24 cellular contexts compared by ENCODE assay signal in the genomic region with DNA sequence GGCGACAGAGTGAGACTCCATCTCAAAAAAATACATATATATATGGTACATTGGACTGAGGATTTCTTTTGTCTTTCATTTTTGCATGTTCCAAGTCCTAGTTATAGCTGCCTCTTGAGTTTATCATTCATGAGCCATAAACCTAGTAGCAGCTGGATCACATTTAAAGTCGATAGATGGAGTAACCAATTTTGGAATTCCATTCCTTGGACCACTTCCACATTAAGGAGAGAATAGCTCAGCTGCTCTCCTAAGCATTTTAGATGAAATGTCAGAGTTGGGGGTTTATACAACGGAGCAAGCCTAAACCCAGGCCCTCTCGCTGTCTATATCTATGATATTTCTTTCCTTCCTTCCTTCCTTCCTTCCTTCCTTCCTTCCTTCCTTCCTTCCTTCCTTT.
DNase-seq lines count a peak whose midpoint lies in the region; ATAC-seq, FAIRE-seq and TF ChIP-seq lines count a peak whose summit lies in the region.
"Had no signal": no experiment of that assay in that cellular context is flagged by ENCODE, and none has a peak within 500 bp of the region (broad histone marks: within the 10 kb centered on the region; RNA-seq: fewer than 3 reads in every experiment).

No MANE protein-coding gene starts in this region.

- CTCF ChIA-PET in HEK293 (lab: Yijun Ruan, JAX) = interaction anchor here (1.2 to 2.1 kb wide), 5 partner anchors 10 to 161 kb away, joined by 3 to 6 read pairs (median 3); no protein-coding TSS in a partner anchor

- intact Hi-C loops in kidney (cut with DNase I) = no loop called here

- H3K4me1 Mint-ChIP-seq in central memory CD8-positive, alpha-beta T cell = peaks cover 10% of the 10 kb centered on the region
- peaks cover 12% of the 10 kb centered on the region for H3K4me1 Mint-ChIP-seq in stimulated activated effector memory CD8-positive, alpha-beta T cell treated with anti-CD3 and anti-CD28 coated beads, Interleukin-12 subunit alpha, Interleukin-12 subunit beta, amount 100 ng/mL, for 72 hours

- H3K36me3 Mint-ChIP-seq in central memory CD8-positive, alpha-beta T cell (ENCODE audit: insufficient read depth) = peaks cover 2% of the 10 kb centered on the region
- H3K36me3 Mint-ChIP-seq in stimulated activated effector memory CD8-positive, alpha-beta T cell treated with anti-CD3 and anti-CD28 coated beads, Interleukin-12 subunit alpha, Interleukin-12 subunit beta, amount 100 ng/mL, for 72 hours = no peaks in the 10 kb centered on the region
- H3K36me3 Mint-ChIP-seq: IgD-negative memory B cell had no signal

- no peaks in the 10 kb centered on the region for H3K27me3 ChIP-seq in tibial nerve
- H3K27me3 ChIP-seq: MG63 had no signal

- no peaks in the 10 kb centered on the region for H3K4me1 ChIP-seq in HEK293 (ENCODE audit: control insufficient read depth, insufficient read depth, low read length)
- H3K4me1 ChIP-seq in kidney (ENCODE audit: control insufficient read depth in 1 of 2, insufficient read depth in 1 of 2, low read depth in 1 of 2, low read length in 2 of 2) = no peaks in the 10 kb centered on the region
- H3K4me1 ChIP-seq in tibial nerve = peaks cover 0 to 36% (median 0%) of the 10 kb centered on the region in 4 donors

- H3K27me3 Mint-ChIP-seq in central memory CD8-positive, alpha-beta T cell = no peaks in the 10 kb centered on the region
- H3K27me3 Mint-ChIP-seq: IgD-negative memory B cell, T-cell had no signal

- no peak overlapping the region for H3K4me3 ChIP-seq in HEK293 (ENCODE audit: low read depth, low read length)
- no peak overlapping the region for H3K4me3 ChIP-seq in kidney (ENCODE audit: low read length in 2 of 2)
- no peak overlapping the region for H3K4me3 ChIP-seq in tibial nerve
- H3K4me3 ChIP-seq: MG63 had no signal

- TF ChIP-seq EP300 in tibial nerve (IDR thresholded peaks at IDR 0.05) = no peak

- no peak for TF ChIP-seq CTCF in HEK293 (tag by site-specific recombination; IDR thresholded peaks at IDR 0.05)
- no peak for TF ChIP-seq CTCF in kidney (IDR thresholded peaks at IDR 0.05; ENCODE audit: borderline replicate concordance, extremely low read depth, insufficient read depth)
- TF ChIP-seq CTCF in tibial nerve (IDR thresholded peaks at IDR 0.05) = no peak

- no peak overlapping the region for H3K9ac ChIP-seq in kidney (ENCODE audit: low read length in 2 of 2)

- DNase-seq in AG20443 (ENCODE audit: low spot score) = peak; percentile 17
- DNase-seq in central memory CD8-positive, alpha-beta T cell (ENCODE audit: low spot score in 2 of 2) = no peak
- DNase-seq in stimulated activated effector memory CD8-positive, alpha-beta T cell treated with anti-CD3 and anti-CD28 coated beads, Interleukin-12 subunit alpha, Interleukin-12 subunit beta, amount 100 ng/mL, for 72 hours (ENCODE audit: low spot score in 2 of 2) = no peak
- DNase-seq in NCI-H146 treated with DMSO at 0.1 percent for 48 hours (lab: John Stamatoyannopoulos, UW; ENCODE audit: unreplicated experiment) = no peak
- DNase-seq in kidney = no peak
- DNase-seq in tibial nerve (ENCODE audit: low spot score in 2 of 2) = no peak
- DNase-seq: ACHN, DND-41, H9, MG63, NCI-H1417 treated with DMSO at 0.1 percent for 48 hours, NCI-H187 treated with DMSO at 0.1 percent for 48 hours, NCI-H2107, NCI-H446 treated with DMSO at 0.1 percent for 48 hours, NCI-H526 treated with DMSO at 0.1 percent for 48 hours, PC-3, RPMI8226, SHP77, T-cell had no signal

- H3K9me3 Mint-ChIP-seq in central memory CD8-positive, alpha-beta T cell = no peaks in the 10 kb centered on the region
- no peaks in the 10 kb centered on the region for H3K9me3 Mint-ChIP-seq in stimulated activated effector memory CD8-positive, alpha-beta T cell treated with anti-CD3 and anti-CD28 coated beads, Interleukin-12 subunit alpha, Interleukin-12 subunit beta, amount 100 ng/mL, for 72 hours
- H3K9me3 Mint-ChIP-seq: T-cell had no signal

- POLR2A ChIA-PET in HEK293 (lab: Yijun Ruan, JAX) = interaction anchor here (1.2 kb wide), 1 partner anchor 27 kb away, joined by 3 read pairs; no protein-coding TSS in a partner anchor

- H3K9me3 ChIP-seq in HEK293 (ENCODE audit: control insufficient read depth, insufficient read depth, low read depth, low read length) (no peaks in the 10 kb centered on the region), kidney (ENCODE audit: control insufficient read depth in 1 of 2, low read length in 2 of 2) (no peaks in the 10 kb centered on the region), tibial nerve (no peaks in the 10 kb centered on the region)
- H3K9me3 ChIP-seq: MG63 had no signal

- WGBS in tibial nerve, 2 donors = 70 to 82% methylated on average over 4 of the region's 4 CpGs

- ATAC-seq in central memory CD8-positive, alpha-beta T cell (replicated peaks; ENCODE audit: extremely low read depth, poor library complexity, severe bottlenecking) = no peak
- ATAC-seq in stimulated activated effector memory CD8-positive, alpha-beta T cell treated with anti-CD3 and anti-CD28 coated beads, Interleukin-12 subunit alpha, Interleukin-12 subunit beta, amount 100 ng/mL, for 72 hours = no peak
- ATAC-seq: PC-3, T-cell had no signal

- FAIRE-seq in kidney (lab: Jason Lieb, UNC) = no peak
- FAIRE-seq: GM12891, HTR-8/SVneo had no signal

- peaks cover 0 to 16% of the 10 kb centered on the region in 2 experiments; a peak in 1 of 3 replicates for H3K36me3 ChIP-seq in HEK293 (ENCODE audit: control insufficient read depth in 2 of 2, insufficient read depth in 1 of 2, low read length in 2 of 2)
- no peaks in the 10 kb centered on the region for H3K36me3 ChIP-seq in kidney (ENCODE audit: control insufficient read depth in 1 of 2, insufficient read depth in 2 of 2, low read length in 2 of 2)
- H3K36me3 ChIP-seq in tibial nerve = no peaks in the 10 kb centered on the region

- TF ChIP-seq POLR2A in tibial nerve (IDR thresholded peaks at IDR 0.05) = no peak

- H3K4me3 Mint-ChIP-seq in central memory CD8-positive, alpha-beta T cell = no peak overlapping the region
- H3K4me3 Mint-ChIP-seq in stimulated activated effector memory CD8-positive, alpha-beta T cell treated with anti-CD3 and anti-CD28 coated beads, Interleukin-12 subunit alpha, Interleukin-12 subunit beta, amount 100 ng/mL, for 72 hours = no peak overlapping the region
- H3K4me3 Mint-ChIP-seq: CD14-positive monocyte, H9, IgD-negative memory B cell, T-cell had no signal

- H3K27ac Mint-ChIP-seq in central memory CD8-positive, alpha-beta T cell (ENCODE audit: low read depth) = peak overlapping the region; percentile 54
- H3K27ac Mint-ChIP-seq in stimulated activated effector memory CD8-positive, alpha-beta T cell treated with anti-CD3 and anti-CD28 coated beads, Interleukin-12 subunit alpha, Interleukin-12 subunit beta, amount 100 ng/mL, for 72 hours = peak overlapping the region; percentile 7
- H3K27ac Mint-ChIP-seq: H9, IgD-negative memory B cell, T-cell had no signal

- no peak overlapping the region for H3K27ac ChIP-seq in HEK293 (ENCODE audit: extremely low read depth, low read depth, low read length)
- no peak overlapping the region for H3K27ac ChIP-seq in kidney (ENCODE audit: low read depth in 2 of 2, low read length in 2 of 2)
- H3K27ac ChIP-seq in tibial nerve = no peak overlapping the region

TF ChIP-seq in HEK293, 187 proteins besides CTCF, POLR2A, EP300 and RAD21:
- TF ChIP-seq ZNF23 (tag by site-specific recombination; IDR thresholded peaks at IDR 0.05; ENCODE audit: borderline replicate concordance) (no peak), ZNF366 (tag by site-specific recombination; conservative IDR thresholded peaks at IDR 0.05) (peak; percentile 88), RBAK (tag by site-specific recombination; IDR thresholded peaks at IDR 0.05) (no peak)
- TF ChIP-seq, protein P1, sequence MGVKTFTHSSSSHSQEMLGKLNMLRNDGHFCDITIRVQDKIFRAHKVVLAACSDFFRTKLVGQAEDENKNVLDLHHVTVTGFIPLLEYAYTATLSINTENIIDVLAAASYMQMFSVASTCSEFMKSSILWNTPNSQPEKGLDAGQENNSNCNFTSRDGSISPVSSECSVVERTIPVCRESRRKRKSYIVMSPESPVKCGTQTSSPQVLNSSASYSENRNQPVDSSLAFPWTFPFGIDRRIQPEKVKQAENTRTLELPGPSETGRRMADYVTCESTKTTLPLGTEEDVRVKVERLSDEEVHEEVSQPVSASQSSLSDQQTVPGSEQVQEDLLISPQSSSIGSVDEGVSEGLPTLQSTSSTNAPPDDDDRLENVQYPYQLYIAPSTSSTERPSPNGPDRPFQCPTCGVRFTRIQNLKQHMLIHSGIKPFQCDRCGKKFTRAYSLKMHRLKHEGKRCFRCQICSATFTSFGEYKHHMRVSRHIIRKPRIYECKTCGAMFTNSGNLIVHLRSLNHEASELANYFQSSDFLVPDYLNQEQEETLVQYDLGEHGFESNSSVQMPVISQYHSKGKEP (tag by site-specific recombination; IDR thresholded peaks at IDR 0.05) = no peak
